In genomic region chr16:11118479-11118878, GRCh38 we compare ENCODE assay signal across 29 cellular contexts.
DNase-seq lines count a peak whose midpoint lies in the region; ATAC-seq and TF ChIP-seq lines count a peak whose summit lies in the region.
"Had no signal": no experiment of that assay in that cellular context is flagged by ENCODE, and none has a peak within 500 bp of the region (broad histone marks: within the 10 kb centered on the region; RNA-seq: fewer than 3 reads in every experiment).

No MANE protein-coding gene starts in this region.

- no peaks in the 10 kb centered on the region for H3K27me3 Mint-ChIP-seq in natural killer cell treated with Interleukin-12 subunit alpha and Interleukin-12 subunit beta and Interleukin-15 and Interleukin-18, amount 100 ng/mL, for 72 hours
- H3K27me3 Mint-ChIP-seq in natural killer cell (ENCODE audit: low read depth in 2 of 2), result no peaks in the 10 kb centered on the region
- no peaks in the 10 kb centered on the region for H3K27me3 Mint-ChIP-seq in activated naive CD4-positive, alpha-beta T cell treated with anti-CD3 and anti-CD28 coated beads, Interleukin-2, amount 10 ng/mL, durations not matched to agents 7 days and 5 days
- H3K27me3 Mint-ChIP-seq: activated naive CD8-positive, alpha-beta T cell; CD4-positive, alpha-beta T cell had no signal

- peaks cover 16% of the 10 kb centered on the region for H3K36me3 ChIP-seq in adipocyte (ENCODE audit: control insufficient read depth, insufficient read depth, low read length, severe bottlenecking)
- H3K36me3 ChIP-seq: ovary had no signal

- H3K27ac Mint-ChIP-seq in natural killer cell treated with Interleukin-12 subunit alpha and Interleukin-12 subunit beta and Interleukin-15 and Interleukin-18, amount 100 ng/mL, for 72 hours, result peak overlapping the region; percentile 90 to 92
- H3K27ac Mint-ChIP-seq in natural killer cell, result peak overlapping the region in 1 of 2 donors; percentile 16
- no peak overlapping the region for H3K27ac Mint-ChIP-seq in activated naive CD4-positive, alpha-beta T cell treated with anti-CD3 and anti-CD28 coated beads, Interleukin-2, amount 10 ng/mL, durations not matched to agents 7 days and 5 days
- H3K27ac Mint-ChIP-seq: brain; CD4-positive, alpha-beta T cell had no signal

- peaks cover 16% of the 10 kb centered on the region for H3K36me3 Mint-ChIP-seq in natural killer cell treated with Interleukin-12 subunit alpha and Interleukin-12 subunit beta and Interleukin-15 and Interleukin-18, amount 100 ng/mL, for 72 hours
- H3K36me3 Mint-ChIP-seq in natural killer cell, result peaks cover 11% of the 10 kb centered on the region
- H3K36me3 Mint-ChIP-seq in activated naive CD4-positive, alpha-beta T cell treated with anti-CD3 and anti-CD28 coated beads, Interleukin-2, amount 10 ng/mL, durations not matched to agents 7 days and 5 days, result peaks cover 49% of the 10 kb centered on the region

- H3K4me3 ChIP-seq in adipocyte (ENCODE audit: low read length) (no peak overlapping the region), coronary artery (no peak overlapping the region)
- H3K4me3 ChIP-seq: ovary, PC-9, suprapubic skin had no signal

- H3K27me3 ChIP-seq in adipocyte (replicated peaks; ENCODE audit: control insufficient read depth, insufficient read depth, low read length), result no peaks in the 10 kb centered on the region
- H3K27me3 ChIP-seq: ovary, suprapubic skin had no signal

- H3K9ac ChIP-seq in adipocyte (ENCODE audit: low read length), result no peak overlapping the region

- TF ChIP-seq POLR2A in erythroblast (IDR thresholded peaks at IDR 0.05; ENCODE audit: low read length), result no peak

- no peaks in the 10 kb centered on the region for H3K9me3 Mint-ChIP-seq in natural killer cell treated with Interleukin-12 subunit alpha and Interleukin-12 subunit beta and Interleukin-15 and Interleukin-18, amount 100 ng/mL, for 72 hours
- no peaks in the 10 kb centered on the region for H3K9me3 Mint-ChIP-seq in natural killer cell
- no peaks in the 10 kb centered on the region for H3K9me3 Mint-ChIP-seq in activated naive CD4-positive, alpha-beta T cell treated with anti-CD3 and anti-CD28 coated beads, Interleukin-2, amount 10 ng/mL, durations not matched to agents 7 days and 5 days
- H3K9me3 Mint-ChIP-seq: brain; CD4-positive, alpha-beta T cell; stimulated activated effector memory CD8-positive, alpha-beta T cell treated with anti-CD3 and anti-CD28 coated beads, Interleukin-12 subunit alpha, Interleukin-12 subunit beta, amount 100 ng/mL, for 72 hours had no signal

- peak overlapping the region; percentile 35 to 54 for H3K27ac ChIP-seq in coronary artery
- H3K27ac ChIP-seq: ovary, PC-9, suprapubic skin, VCaP had no signal

- TF ChIP-seq CTCF in natural killer cell (IDR thresholded peaks at IDR 0.05), result no peak
- no peak for TF ChIP-seq CTCF in coronary artery (IDR thresholded peaks at IDR 0.05)

- peak overlapping the region; percentile 39 for H3K4me3 Mint-ChIP-seq in natural killer cell treated with Interleukin-12 subunit alpha and Interleukin-12 subunit beta and Interleukin-15 and Interleukin-18, amount 100 ng/mL, for 72 hours
- H3K4me3 Mint-ChIP-seq in natural killer cell, result no peak overlapping the region
- no peak overlapping the region for H3K4me3 Mint-ChIP-seq in activated naive CD4-positive, alpha-beta T cell treated with anti-CD3 and anti-CD28 coated beads, Interleukin-2, amount 10 ng/mL, durations not matched to agents 7 days and 5 days
- H3K4me3 Mint-ChIP-seq: activated naive CD8-positive, alpha-beta T cell; brain; CD4-positive, alpha-beta T cell; stimulated activated effector memory CD8-positive, alpha-beta T cell treated with anti-CD3 and anti-CD28 coated beads, Interleukin-12 subunit alpha, Interleukin-12 subunit beta, amount 100 ng/mL, for 72 hours had no signal

- H3K4me1 Mint-ChIP-seq in natural killer cell treated with Interleukin-12 subunit alpha and Interleukin-12 subunit beta and Interleukin-15 and Interleukin-18, amount 100 ng/mL, for 72 hours (ENCODE audit: low read depth in 2 of 2), result peaks cover 60 to 66% of the 10 kb centered on the region in 2 donors
- H3K4me1 Mint-ChIP-seq in natural killer cell, result peaks cover 54 to 59% of the 10 kb centered on the region in 2 donors
- H3K4me1 Mint-ChIP-seq in activated naive CD4-positive, alpha-beta T cell treated with anti-CD3 and anti-CD28 coated beads, Interleukin-2, amount 10 ng/mL, durations not matched to agents 7 days and 5 days, result peaks cover 38% of the 10 kb centered on the region

- intact Hi-C loops in natural killer cell (cut with micrococcal nuclease), result loop anchor here (10.0 kb wide), 1 partner anchor 136 kb away; the partner anchor contains the start of gene SOCS1

- no peak for DNase-seq in natural killer cell treated with Interleukin-12 subunit alpha and Interleukin-12 subunit beta and Interleukin-15 and Interleukin-18, amount 100 ng/mL, for 72 hours (ENCODE audit: low spot score)
- DNase-seq in natural killer cell (no peak), adipocyte (ENCODE audit: low read depth) (peak; percentile 32), coronary artery (ENCODE audit: low spot score) (no peak), kidney glomerular epithelial cell (lab: John Stamatoyannopoulos, UW) (no peak), erythroblast (lab: John Stamatoyannopoulos, UW) (no peak)
- no peak for DNase-seq in activated naive CD4-positive, alpha-beta T cell treated with anti-CD3 and anti-CD28 coated beads, Interleukin-2, amount 10 ng/mL, durations not matched to agents 7 days and 5 days
- DNase-seq: activated CD4-positive, alpha-beta T cell treated with anti-CD3 and anti-CD28 coated beads for 4 hours; activated CD8-positive, alpha-beta memory T cell treated with anti-CD3 and anti-CD28 coated beads for 24 hours; activated effector memory CD4-positive, alpha-beta T cell treated with Interleukin-2 at 50 U/mL for 16 hours; CD4-positive, alpha-beta T cell; hippocampal formation; left colon; mammary epithelial cell; MV-4-11; NCI-H146; NCI-H345; NCI-H69; ovary; PC-9; SHP77; SW 1271; T1000 had no signal

- no peak for ATAC-seq in natural killer cell treated with Interleukin-12 subunit alpha and Interleukin-12 subunit beta and Interleukin-15 and Interleukin-18, amount 100 ng/mL, for 72 hours
- ATAC-seq in natural killer cell, result no peak
- ATAC-seq in HG03565 (IDR thresholded peaks at IDR 0.05; ENCODE audit: unreplicated experiment), result no peak
- ATAC-seq: left colon; stimulated activated effector memory CD8-positive, alpha-beta T cell treated with anti-CD3 and anti-CD28 coated beads, Interleukin-12 subunit alpha, Interleukin-12 subunit beta, amount 100 ng/mL, for 72 hours had no signal

- CTCF ChIA-PET in activated naive CD4-positive, alpha-beta T cell treated with anti-CD3 and anti-CD28 coated beads, Interleukin-2, amount 10 ng/mL, durations not matched to agents 7 days and 5 days (lab: Charles Lee), result no interaction called here

- H3K9me3 ChIP-seq in adipocyte (ENCODE audit: control insufficient read depth, low read length), result no peaks in the 10 kb centered on the region
- H3K9me3 ChIP-seq: ovary, suprapubic skin had no signal

- peaks cover 11% of the 10 kb centered on the region for H3K4me1 ChIP-seq in adipocyte (ENCODE audit: control insufficient read depth, insufficient read depth, low read length)
